15 cellular contexts compared by ENCODE assay signal in the genomic region with DNA sequence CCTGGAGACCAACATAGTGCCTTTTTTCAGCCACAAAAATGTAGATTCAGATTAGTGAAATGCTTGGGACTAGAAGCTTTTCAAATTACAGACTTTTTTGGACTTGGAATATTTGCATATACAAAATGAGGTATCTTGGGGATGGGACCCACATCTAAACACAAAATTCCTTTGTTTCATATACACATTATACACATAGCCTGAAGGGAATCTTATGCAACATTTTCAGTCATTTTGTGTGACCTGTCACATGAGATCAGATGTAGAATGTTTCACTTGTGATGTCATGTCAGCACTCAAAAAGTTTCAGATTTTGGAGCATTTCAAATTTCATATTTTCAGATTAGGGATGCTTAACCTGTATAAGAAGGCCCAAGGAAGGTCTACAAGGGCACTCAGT. TPM values are rescaled to one million over a fixed set of nuclear protein-coding genes. Genes with fewer than 3 reads are reported as not detected.
DNase-seq lines count a peak whose midpoint lies in the region; ATAC-seq, FAIRE-seq and TF ChIP-seq lines count a peak whose summit lies in the region.
"Had no signal": no experiment of that assay in that cellular context is flagged by ENCODE, and none has a peak within 500 bp of the region (broad histone marks: within the 10 kb centered on the region; RNA-seq: fewer than 3 reads in every experiment).

No MANE protein-coding gene starts in this region.

- no peak overlapping the region for H4K12ac ChIP-seq in trophoblast cell (ENCODE audit: low read depth, low read length)

- H3K79me1 ChIP-seq in trophoblast cell (ENCODE audit: low read length): no peaks in the 10 kb centered on the region

- H2AFZ ChIP-seq in trophoblast cell (ENCODE audit: insufficient read depth, low read length, poor library complexity): no peak overlapping the region
- H2AFZ ChIP-seq: GM23338 had no signal

- H2AK5ac ChIP-seq in trophoblast cell (ENCODE audit: low read length): no peak overlapping the region

- H3K27me3 ChIP-seq in adipocyte (replicated peaks; ENCODE audit: control insufficient read depth, insufficient read depth, low read length) (no peaks in the 10 kb centered on the region), trophoblast cell (ENCODE audit: insufficient read depth, low read length) (no peaks in the 10 kb centered on the region)

- H2BK5ac ChIP-seq in trophoblast cell (ENCODE audit: low read depth, low read length, poor library complexity): no peak overlapping the region

- H3K9me3 ChIP-seq in adipocyte (ENCODE audit: control insufficient read depth, low read length): no peaks in the 10 kb centered on the region
- no peaks in the 10 kb centered on the region for H3K9me3 ChIP-seq in trophoblast cell (ENCODE audit: insufficient read depth, low read depth, low read length)

- H3K36me3 ChIP-seq in adipocyte (ENCODE audit: control insufficient read depth, insufficient read depth, low read length, severe bottlenecking) (peaks cover 64% of the 10 kb centered on the region), trophoblast cell (ENCODE audit: control insufficient read depth in 1 of 2, insufficient read depth in 2 of 2, low read length in 2 of 2) (peaks cover 4 to 9% of the 10 kb centered on the region in 2 experiments)

- H3K23ac ChIP-seq in trophoblast cell (ENCODE audit: low read length): no peak overlapping the region

- peak; percentile 71 for FAIRE-seq in GM12892 (lab: Jason Lieb, UNC)
- FAIRE-seq: G401.6 had no signal

- no peak for TF ChIP-seq POLR2A in GM12892 (IDR thresholded peaks at IDR 0.05; ENCODE audit: low read depth, low read length)

- no peak for DNase-seq in GM12892 (ENCODE audit: insufficient read length)
- peak; percentile 37 for DNase-seq in adipocyte (ENCODE audit: low read depth)
- DNase-seq in trophoblast cell: peak; percentile 15 to 77
- no peak for DNase-seq in hypothalamus (lab: John Stamatoyannopoulos, UW)
- DNase-seq: C1 segment of cervical spinal cord; CD4-positive, alpha-beta memory T cell; COR-L47; DMS 273 treated with DMSO at 0.1 percent for 48 hours; DMS79 treated with DMSO at 0.1 percent for 48 hours; H9 had no signal

- H2BK12ac ChIP-seq in trophoblast cell (ENCODE audit: low read length): no peak overlapping the region

- H3K9ac ChIP-seq in adipocyte (ENCODE audit: low read length) (no peak overlapping the region), trophoblast cell (ENCODE audit: low read length) (no peak overlapping the region)

- no peaks in the 10 kb centered on the region for H3K4me1 ChIP-seq in adipocyte (ENCODE audit: control insufficient read depth, insufficient read depth, low read length)
- H3K4me1 ChIP-seq in trophoblast cell (ENCODE audit: control insufficient read depth in 1 of 2, insufficient read depth in 2 of 2, low read length in 2 of 2): no peaks in the 10 kb centered on the region

- H3K27ac ChIP-seq in trophoblast cell (ENCODE audit: low read depth, low read length): no peak overlapping the region

- no peak overlapping the region for H3K4me2 ChIP-seq in trophoblast cell (ENCODE audit: low read length)
- H3K4me2 ChIP-seq: GM23338 had no signal

- no peak overlapping the region for H3K4ac ChIP-seq in trophoblast cell (ENCODE audit: low read depth, low read length)

- H3K18ac ChIP-seq in trophoblast cell (ENCODE audit: low read length): no peak overlapping the region

- H4K8ac ChIP-seq in trophoblast cell (ENCODE audit: low read depth, low read length): no peak overlapping the region

- no peak for ATAC-seq in GM18502 (IDR thresholded peaks at IDR 0.05; ENCODE audit: poor library complexity, unreplicated experiment)
- no peak for ATAC-seq in GM21619 (IDR thresholded peaks at IDR 0.05; ENCODE audit: unreplicated experiment)
- ATAC-seq: GM23338, HCT116 had no signal

- no peak overlapping the region for H3K14ac ChIP-seq in trophoblast cell (ENCODE audit: low read length)

- no peak overlapping the region for H4K91ac ChIP-seq in trophoblast cell (ENCODE audit: low read depth, low read length)

- H3K79me2 ChIP-seq in trophoblast cell (ENCODE audit: control insufficient read depth, insufficient read depth, low read length, poor library complexity): no peaks in the 10 kb centered on the region

- no peak overlapping the region for H3K4me3 ChIP-seq in adipocyte (ENCODE audit: low read length)
- H3K4me3 ChIP-seq in trophoblast cell (ENCODE audit: low read depth, low read length): no peak overlapping the region
- H3K4me3 ChIP-seq: GM23338 had no signal

- H2BK120ac ChIP-seq in trophoblast cell (ENCODE audit: insufficient read depth, low read length, poor library complexity): no peak overlapping the region

RNA-seq across cellular contexts. Expression of a gene that starts 44.5 kb away (rescaled TPM):
- 1.2 TPM for polyA plus RNA-seq in GM12892 (2012; ENCODE audit: missing spikeins)
- 0.72 and 0.90 TPM in 2 replicates for polyA plus RNA-seq in trophoblast cell (2013)
- polyA plus RNA-seq: CD4-positive, alpha-beta memory T cell; GM23338 had no signal

Comparison
In these comparisons a context has a peak if more than half of its experiments do, and no peak if none do; other contexts are left out.
1. DNase-seq: peak in adipocyte (single experiment) and trophoblast cell (2 of 2); none in GM12892 (single experiment) and hypothalamus (0 of 51).